In the genomic region with DNA sequence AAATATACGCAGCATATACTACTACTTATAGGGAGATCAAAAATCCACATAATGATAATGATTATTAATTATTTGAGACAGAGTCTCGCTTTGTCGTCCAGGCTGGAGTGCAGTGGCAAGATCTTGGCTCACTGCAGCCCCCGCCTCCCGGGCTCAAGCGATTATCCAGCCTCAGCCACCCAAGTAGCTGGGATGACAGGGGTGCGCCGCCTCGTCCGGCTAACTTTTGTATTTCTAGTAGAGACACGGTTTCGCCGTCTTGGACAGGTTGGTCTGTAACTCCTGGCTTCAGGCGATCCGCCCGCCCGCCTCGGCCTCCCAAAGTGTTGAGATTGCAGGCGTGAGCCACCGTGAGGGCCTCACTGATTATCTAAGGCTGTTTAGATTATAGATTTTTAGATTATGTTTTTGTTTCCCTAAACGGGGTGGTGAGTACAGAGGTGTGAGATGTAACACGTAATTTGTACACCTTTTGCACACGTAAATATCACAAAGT, we compare ENCODE assay signal across 8 cellular contexts. TPM values are rescaled to one million over a fixed set of nuclear protein-coding genes. Genes with fewer than 3 reads are reported as not detected.
DNase-seq lines count a peak whose midpoint lies in the region; ATAC-seq and FAIRE-seq lines count a peak whose summit lies in the region.

No MANE protein-coding gene starts in this region.

- peak; percentile 13 for FAIRE-seq in islet of Langerhans (lab: Jason Lieb, UNC)

- peaks cover 7% of the 10 kb centered on the region for H3K36me3 Mint-ChIP-seq in activated T-helper 1 cell treated with anti-CD3 and anti-CD28 coated beads, Interleukin-12 subunit alpha, Interleukin-12 subunit beta, Interleukin-2, Interleukin-4 antibody, amounts not matched to agents 30 ng/mL and 10 ng/mL and 1 ng/mL, durations not matched to agents 14 hours and 24 hours and 36 hours (ENCODE audit: low read depth)
- H3K36me3 Mint-ChIP-seq in stimulated activated naive B cell treated with anti-CD40 and anti-IgM and Interleukin-4, amounts not matched to agents 10 μg/mL and 1 μg/mL and 100 μg/mL, for 72 hours, result peaks cover 5 to 7% of the 10 kb centered on the region in 2 donors

- no peak for ATAC-seq in stimulated activated naive B cell treated with anti-CD40 and anti-IgM and Interleukin-4, amounts not matched to agents 10 μg/mL and 1 μg/mL and 100 μg/mL, for 72 hours (replicated peaks)
- ATAC-seq in GM18907 (IDR thresholded peaks at IDR 0.05; ENCODE audit: unreplicated experiment), result no peak

- peaks cover 7% of the 10 kb centered on the region; the same call in 1 of the 2 replicates for H3K36me3 ChIP-seq in KOPT-K1 (ENCODE audit: insufficient read depth, low read length)

- H3K4me1 Mint-ChIP-seq in activated T-helper 1 cell treated with anti-CD3 and anti-CD28 coated beads, Interleukin-12 subunit alpha, Interleukin-12 subunit beta, Interleukin-2, Interleukin-4 antibody, amounts not matched to agents 30 ng/mL and 10 ng/mL and 1 ng/mL, durations not matched to agents 14 hours and 24 hours and 36 hours (ENCODE audit: low read depth), result peaks cover 37% of the 10 kb centered on the region
- H3K4me1 Mint-ChIP-seq in stimulated activated naive B cell treated with anti-CD40 and anti-IgM and Interleukin-4, amounts not matched to agents 10 μg/mL and 1 μg/mL and 100 μg/mL, for 72 hours, result peaks cover 19 to 39% of the 10 kb centered on the region in 2 donors

- peak overlapping the region; percentile 83 for H3K4me3 Mint-ChIP-seq in activated T-helper 1 cell treated with anti-CD3 and anti-CD28 coated beads, Interleukin-12 subunit alpha, Interleukin-12 subunit beta, Interleukin-2, Interleukin-4 antibody, amounts not matched to agents 30 ng/mL and 10 ng/mL and 1 ng/mL, durations not matched to agents 14 hours and 24 hours and 36 hours
- peak overlapping the region; percentile 69 to 70 for H3K4me3 Mint-ChIP-seq in stimulated activated naive B cell treated with anti-CD40 and anti-IgM and Interleukin-4, amounts not matched to agents 10 μg/mL and 1 μg/mL and 100 μg/mL, for 72 hours

- peak overlapping the region; percentile 36 for H3K27ac ChIP-seq in KOPT-K1 (ENCODE audit: low read depth, low read length, poor library complexity, severe bottlenecking)

- no peaks in the 10 kb centered on the region for H3K9me3 Mint-ChIP-seq in activated T-helper 1 cell treated with anti-CD3 and anti-CD28 coated beads, Interleukin-12 subunit alpha, Interleukin-12 subunit beta, Interleukin-2, Interleukin-4 antibody, amounts not matched to agents 30 ng/mL and 10 ng/mL and 1 ng/mL, durations not matched to agents 14 hours and 24 hours and 36 hours
- H3K9me3 Mint-ChIP-seq in stimulated activated naive B cell treated with anti-CD40 and anti-IgM and Interleukin-4, amounts not matched to agents 10 μg/mL and 1 μg/mL and 100 μg/mL, for 72 hours, result peaks cover 0 to 1% of the 10 kb centered on the region in 2 donors

- no peak for DNase-seq in activated T-helper 1 cell treated with anti-CD3 and anti-CD28 coated beads, Interleukin-12 subunit alpha, Interleukin-12 subunit beta, Interleukin-2, Interleukin-4 antibody, amounts not matched to agents 30 ng/mL and 10 ng/mL and 1 ng/mL, durations not matched to agents 14 hours and 24 hours and 36 hours (ENCODE audit: low spot score)
- DNase-seq in stimulated activated naive B cell treated with anti-CD40 and anti-IgM and Interleukin-4, amounts not matched to agents 10 μg/mL and 1 μg/mL and 100 μg/mL, for 72 hours, result no peak
- DNase-seq in ureter (ENCODE audit: low spot score) (no peak), DMS153 treated with DMSO at 0.1 percent for 48 hours (lab: John Stamatoyannopoulos, UW; ENCODE audit: unreplicated experiment) (no peak), glomerular visceral epithelial cell (ENCODE audit: extremely low spot score) (no peak)

- intact Hi-C loops in activated T-helper 1 cell treated with anti-CD3 and anti-CD28 coated beads, Interleukin-12 subunit alpha, Interleukin-12 subunit beta, Interleukin-2, Interleukin-4 antibody, amounts not matched to agents 30 ng/mL and 10 ng/mL and 1 ng/mL, durations not matched to agents 14 hours and 24 hours and 36 hours (cut with micrococcal nuclease), result loop anchor here (1.0 to 5.0 kb wide), 5 partner anchors 50 to 934 kb away; a partner anchor contains a TSS

- peak overlapping the region; percentile 88 for H3K27ac Mint-ChIP-seq in activated T-helper 1 cell treated with anti-CD3 and anti-CD28 coated beads, Interleukin-12 subunit alpha, Interleukin-12 subunit beta, Interleukin-2, Interleukin-4 antibody, amounts not matched to agents 30 ng/mL and 10 ng/mL and 1 ng/mL, durations not matched to agents 14 hours and 24 hours and 36 hours
- H3K27ac Mint-ChIP-seq in stimulated activated naive B cell treated with anti-CD40 and anti-IgM and Interleukin-4, amounts not matched to agents 10 μg/mL and 1 μg/mL and 100 μg/mL, for 72 hours, result peak overlapping the region; percentile 86

- no peaks in the 10 kb centered on the region for H3K9me3 ChIP-seq in KOPT-K1 (ENCODE audit: insufficient read depth, low read length, poor library complexity, severe bottlenecking)

- H3K27me3 Mint-ChIP-seq in activated T-helper 1 cell treated with anti-CD3 and anti-CD28 coated beads, Interleukin-12 subunit alpha, Interleukin-12 subunit beta, Interleukin-2, Interleukin-4 antibody, amounts not matched to agents 30 ng/mL and 10 ng/mL and 1 ng/mL, durations not matched to agents 14 hours and 24 hours and 36 hours (ENCODE audit: insufficient read depth), result no peaks in the 10 kb centered on the region
- no peaks in the 10 kb centered on the region for H3K27me3 Mint-ChIP-seq in stimulated activated naive B cell treated with anti-CD40 and anti-IgM and Interleukin-4, amounts not matched to agents 10 μg/mL and 1 μg/mL and 100 μg/mL, for 72 hours

RNA-seq across cellular contexts. Expression of a gene that starts 0.5 kb away (rescaled TPM):
- total RNA-seq in activated T-helper 1 cell treated with anti-CD3 and anti-CD28 coated beads, Interleukin-12 subunit alpha, Interleukin-12 subunit beta, Interleukin-2, Interleukin-4 antibody, amounts not matched to agents 30 ng/mL and 10 ng/mL and 1 ng/mL, durations not matched to agents 14 hours and 24 hours and 36 hours, result 12.5 and 13.5 TPM in 2 replicates
- total RNA-seq in ureter, result 3.9 TPM

RNA-seq across cellular contexts. Expression of a gene that starts 50.0 kb away (rescaled TPM):
- total RNA-seq in activated T-helper 1 cell treated with anti-CD3 and anti-CD28 coated beads, Interleukin-12 subunit alpha, Interleukin-12 subunit beta, Interleukin-2, Interleukin-4 antibody, amounts not matched to agents 30 ng/mL and 10 ng/mL and 1 ng/mL, durations not matched to agents 14 hours and 24 hours and 36 hours, result 36.7 and 38.7 TPM in 2 replicates
- total RNA-seq in ureter, result 21.0 TPM
